16 cellular contexts compared by ENCODE assay signal in genomic region chr11:118877487-118878173, GRCh38. TPM values are rescaled to one million over a fixed set of nuclear protein-coding genes. Genes with fewer than 3 reads are reported as not detected.
A peak's percentile ranks its signal among the peaks of the same experiment; 100 is the strongest.
DNase-seq lines count a peak whose midpoint lies in the region; ATAC-seq and TF ChIP-seq lines count a peak whose summit lies in the region.
"Had no signal": no experiment of that assay in that cellular context is flagged by ENCODE, and none has a peak within 500 bp of the region (broad histone marks: within the 10 kb centered on the region; RNA-seq: fewer than 3 reads in every experiment).

No MANE protein-coding gene starts in this region.

- no peaks in the 10 kb centered on the region for H3K79me2 ChIP-seq in Loucy (ENCODE audit: insufficient read depth, low read length)

- no peak for TF ChIP-seq CTCF in Loucy (conservative IDR thresholded peaks at IDR 0.05; ENCODE audit: low read length)

- H3F3A ChIP-seq in Loucy (ENCODE audit: low read depth) = no peaks in the 10 kb centered on the region

- H3K4me3 ChIP-seq in Loucy (ENCODE audit: low read length, poor library complexity, severe bottlenecking) = no peak overlapping the region
- no peak overlapping the region for H3K4me3 ChIP-seq in skin epidermis
- H3K4me3 ChIP-seq: left lung, testis had no signal

- H3K27me3 ChIP-seq in Loucy (ENCODE audit: insufficient read depth, low read length, poor library complexity, severe bottlenecking) = no peaks in the 10 kb centered on the region
- H3K27me3 ChIP-seq: left lung, testis had no signal

- H3K9ac ChIP-seq in Loucy (ENCODE audit: low read depth, low read length, poor library complexity, severe bottlenecking) = no peak overlapping the region

- H3K36me3 ChIP-seq in Loucy (ENCODE audit: insufficient read depth, low read length) = no peaks in the 10 kb centered on the region
- H3K36me3 ChIP-seq: left lung had no signal

- 0 out of 2 replicates have a peak overlapping the region, but pooled peaks have one; percentile 72 for H2AFZ ChIP-seq in Loucy (ENCODE audit: low read length)

- peaks cover 90% of the 10 kb centered on the region for H3K4me1 Mint-ChIP-seq in activated naive CD8-positive, alpha-beta T cell treated with anti-CD3 and anti-CD28 coated beads, Interleukin-2, amount 50 U/mL, for 24 hours

- H3K27me3 Mint-ChIP-seq in activated naive CD8-positive, alpha-beta T cell treated with anti-CD3 and anti-CD28 coated beads, Interleukin-2, amount 50 U/mL, for 24 hours = no peaks in the 10 kb centered on the region

- H3K4me3 Mint-ChIP-seq in activated naive CD8-positive, alpha-beta T cell treated with anti-CD3 and anti-CD28 coated beads, Interleukin-2, amount 50 U/mL, for 24 hours = no peak overlapping the region

- no peaks in the 10 kb centered on the region for H3K36me3 Mint-ChIP-seq in activated naive CD8-positive, alpha-beta T cell treated with anti-CD3 and anti-CD28 coated beads, Interleukin-2, amount 50 U/mL, for 24 hours (ENCODE audit: low read depth)

- ATAC-seq in activated naive CD8-positive, alpha-beta T cell treated with anti-CD3 and anti-CD28 coated beads, Interleukin-2, amount 50 U/mL, for 24 hours = no peak
- ATAC-seq in HG03039 (IDR thresholded peaks at IDR 0.05; ENCODE audit: unreplicated experiment) (no peak), GM21360 (IDR thresholded peaks at IDR 0.05; ENCODE audit: unreplicated experiment) (no peak)

- no peaks in the 10 kb centered on the region for H3K9me3 Mint-ChIP-seq in activated naive CD8-positive, alpha-beta T cell treated with anti-CD3 and anti-CD28 coated beads, Interleukin-2, amount 50 U/mL, for 24 hours

- no peaks in the 10 kb centered on the region for H3K9me3 ChIP-seq in Loucy (ENCODE audit: insufficient read depth, low read depth, low read length)
- H3K9me3 ChIP-seq: left lung, testis had no signal

- H4K20me1 ChIP-seq in Loucy (ENCODE audit: insufficient read depth, low read length, poor library complexity, severe bottlenecking) = no peaks in the 10 kb centered on the region

- no peaks in the 10 kb centered on the region for H3K9me2 ChIP-seq in Loucy (replicated peaks; ENCODE audit: low read depth, low read length)

- H3K4me1 ChIP-seq in Loucy (ENCODE audit: insufficient read depth, low read length, poor library complexity, severe bottlenecking) = peaks cover 39% of the 10 kb centered on the region

- peak overlapping the region; percentile 78 for H3K4me2 ChIP-seq in Loucy (ENCODE audit: low read depth, low read length, poor library complexity, severe bottlenecking)

- H3K27ac Mint-ChIP-seq in activated naive CD8-positive, alpha-beta T cell treated with anti-CD3 and anti-CD28 coated beads, Interleukin-2, amount 50 U/mL, for 24 hours = peak overlapping the region; percentile 91

- peak; percentile 58 for DNase-seq in activated CD8-positive, alpha-beta memory T cell treated with anti-CD3 and anti-CD28 coated beads for 24 hours
- no peak for DNase-seq in activated CD8-positive, alpha-beta memory T cell treated with anti-CD3 and anti-CD28 coated beads, Interleukin-2, amount 50 U/mL, for 4 hours
- no peak for DNase-seq in activated naive CD8-positive, alpha-beta T cell treated with anti-CD3 and anti-CD28 coated beads, Interleukin-2, amount 50 U/mL, for 24 hours
- DNase-seq in cerebellum (ENCODE audit: low spot score) = no peak
- DNase-seq: ACHN, foreskin melanocyte, NCI-H2029, NCI-H526, testis had no signal

- peak overlapping the region in 14 of 21 experiments; percentile 11 to 87 (median 55) for H3K27ac ChIP-seq in skin epidermis
- H3K27ac ChIP-seq: testis had no signal

RNA-seq across cellular contexts. Expression of gene CXCR5, which starts 6.1 kb away (rescaled TPM):
- not detected for total RNA-seq in cerebellum
- total RNA-seq: HT1080, MCF 10A had no signal

RNA-seq across cellular contexts. Expression of gene BCL9L, which starts 48.1 kb away (rescaled TPM):
- total RNA-seq in cerebellum = 7.9 TPM
